ENCODE assay signal across 8 cellular contexts in the genomic region with DNA sequence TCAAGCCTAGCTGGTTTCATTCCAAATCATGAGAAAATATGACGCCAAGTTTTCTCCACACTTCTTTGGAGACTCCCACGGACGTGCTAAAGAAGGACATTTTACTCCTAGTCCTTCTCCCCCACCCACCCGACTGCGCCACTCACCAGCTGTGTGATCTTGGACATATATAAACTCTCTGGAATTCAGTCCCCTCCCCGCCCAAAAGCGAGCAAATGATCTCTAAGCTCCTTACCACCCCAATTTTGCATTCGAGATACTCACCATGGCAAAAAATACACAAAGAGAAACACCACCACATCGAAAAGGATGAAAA. TPM values are rescaled to one million over a fixed set of nuclear protein-coding genes. Genes with fewer than 3 reads are reported as not detected.
A peak's percentile ranks its signal among the peaks of the same experiment; 100 is the strongest.
DNase-seq lines count a peak whose midpoint lies in the region; ATAC-seq and TF ChIP-seq lines count a peak whose summit lies in the region.

No MANE protein-coding gene starts in this region.

- peaks cover 3% of the 10 kb centered on the region for H3K9me3 Mint-ChIP-seq in activated naive CD8-positive, alpha-beta T cell treated with anti-CD3 and anti-CD28 coated beads for 36 hours

- H3K27ac Mint-ChIP-seq in activated naive CD8-positive, alpha-beta T cell treated with anti-CD3 and anti-CD28 coated beads for 36 hours, result peak overlapping the region; percentile 98

- peak; percentile 43 for DNase-seq in AG08396 (ENCODE audit: low spot score)
- peak; percentile 48 for DNase-seq in HK-2 (ENCODE audit: unreplicated experiment)
- peak; percentile 10 for DNase-seq in activated naive CD8-positive, alpha-beta T cell treated with anti-CD3 and anti-CD28 coated beads for 36 hours
- peak; percentile 45 for DNase-seq in left ventricle myocardium superior
- DNase-seq in gastrocnemius medialis, result peak; percentile 35 to 41
- no peak for DNase-seq in SKM-1 treated with dmso at 0.1 percent for 144 hours (lab: John Stamatoyannopoulos, UW; ENCODE audit: unreplicated experiment)
- DNase-seq in occipital lobe (lab: John Stamatoyannopoulos, UW), result no peak

- H3K36me3 ChIP-seq in gastrocnemius medialis, result peaks cover 3 to 12% of the 10 kb centered on the region in 2 donors

- peaks cover 44% of the 10 kb centered on the region for H3K36me3 Mint-ChIP-seq in activated naive CD8-positive, alpha-beta T cell treated with anti-CD3 and anti-CD28 coated beads for 36 hours

- no peaks in the 10 kb centered on the region for H3K9me3 ChIP-seq in gastrocnemius medialis

- ATAC-seq in GM19467 (IDR thresholded peaks at IDR 0.05; ENCODE audit: unreplicated experiment) (peak; percentile 12), left ventricle myocardium superior (peak; percentile 60), gastrocnemius medialis (peak; percentile 42 to 43)

- peak overlapping the region; percentile 69 to 87 (median 81) for H3K4me3 ChIP-seq in gastrocnemius medialis

- in situ Hi-C loops in gastrocnemius medialis (cut with MboI; ENCODE audit: low sequenced_read_pairs in 4 of 4), result loop anchor here in 1 of 4 donors (5.0 kb wide), 1 partner anchor 258 kb away; no protein-coding TSS in a partner anchor

- H3K4me1 ChIP-seq in gastrocnemius medialis, result peaks cover 25 to 33% of the 10 kb centered on the region in 2 donors

- no peaks in the 10 kb centered on the region for H3K27me3 Mint-ChIP-seq in activated naive CD8-positive, alpha-beta T cell treated with anti-CD3 and anti-CD28 coated beads for 36 hours

- no peaks in the 10 kb centered on the region for H3K27me3 ChIP-seq in gastrocnemius medialis

- intact Hi-C loops in left ventricle myocardium superior (cut with micrococcal nuclease) (loop anchor here (10.0 kb wide), 1 partner anchor 175 kb away; no protein-coding TSS in a partner anchor), gastrocnemius medialis (cut with DNase I; ENCODE audit: low total_unique reads) (loop anchor here (5.0 kb wide), 1 partner anchor 318 kb away; no protein-coding TSS in a partner anchor)

- no peak for TF ChIP-seq POLR2A in gastrocnemius medialis (IDR thresholded peaks at IDR 0.05)

- peak overlapping the region; percentile 78 to 94 (median 88) for H3K27ac ChIP-seq in gastrocnemius medialis

- peaks cover 27% of the 10 kb centered on the region for H3K4me1 Mint-ChIP-seq in activated naive CD8-positive, alpha-beta T cell treated with anti-CD3 and anti-CD28 coated beads for 36 hours

- peak overlapping the region; percentile 99 for H3K4me3 Mint-ChIP-seq in activated naive CD8-positive, alpha-beta T cell treated with anti-CD3 and anti-CD28 coated beads for 36 hours

- TF ChIP-seq CTCF in gastrocnemius medialis (IDR thresholded peaks at IDR 0.05 in 4 of 5, conservative IDR thresholded peaks at IDR 0.05 in 1 of 5), result no peak

RNA-seq across cellular contexts. Expression of a gene that starts 21.9 kb away (rescaled TPM):
- total RNA-seq in activated naive CD8-positive, alpha-beta T cell treated with anti-CD3 and anti-CD28 coated beads for 36 hours, result not detected
- not detected for total RNA-seq in left ventricle myocardium superior
- under 1 TPM in 1 of 4 donors, not detected in 3; 0.15 TPM for total RNA-seq in gastrocnemius medialis
- total RNA-seq in occipital lobe, result not detected

Comparison
In these comparisons a context has a peak if more than half of its experiments do, and no peak if none do; other contexts are left out.
1. DNase-seq: peak in AG08396 (single experiment), HK-2 (single experiment), activated naive CD8-positive, alpha-beta T cell treated with anti-CD3 and anti-CD28 coated beads for 36 hours (single experiment), left ventricle myocardium superior (single experiment) and gastrocnemius medialis (2 of 2); none in SKM-1 treated with dmso at 0.1 percent for 144 hours (single experiment) and occipital lobe (single experiment).
2. Peak in every context shown above with its lines, with median percentiles within 50 percentile points of each other: ATAC-seq.